ENCODE assay signal across 8 cellular contexts in genomic region chr19:13872695-13873389, GRCh38. TPM values are rescaled to one million over a fixed set of nuclear protein-coding genes. Genes with fewer than 3 reads are reported as not detected.
DNase-seq lines count a peak whose midpoint lies in the region; ATAC-seq, FAIRE-seq and TF ChIP-seq lines count a peak whose summit lies in the region.

No MANE protein-coding gene starts in this region.

- 0% methylated on average over 4 of the region's 45 CpGs for WGBS in A549 (ENCODE audit: missing lambda C conversion rate)
- WGBS in HUES64, result 3% methylated on average over 45 of the region's 45 CpGs
- WGBS in suprapubic skin, result 3% methylated on average over 28 of the region's 45 CpGs

- POLR2A ChIA-PET in A549 (lab: Yijun Ruan, JAX), result interaction anchor here (0.6 kb wide), 1 partner anchor 455 kb away, joined by 3 read pairs; no protein-coding TSS in a partner anchor

- TF ChIP-seq POLR2A in A549 (IDR thresholded peaks at IDR 0.05; ENCODE audit: low read length), result no peak
- no peak for TF ChIP-seq POLR2A in suprapubic skin (IDR thresholded peaks at IDR 0.05)

- H3K4me3 ChIP-seq in A549 (peak overlapping the region; percentile 69), HUES64 (ENCODE audit: low read length) (peak overlapping the region; percentile 34), iPS-20b (ENCODE audit: low read length) (peak overlapping the region; percentile 43; the same call in 1 of the 2 replicates), suprapubic skin (peak overlapping the region; percentile 54)

- H3K9ac ChIP-seq in HUES64 (ENCODE audit: low read depth, low read length), result no peak overlapping the region
- H3K9ac ChIP-seq in iPS-20b (ENCODE audit: low read depth, low read length), result no peak overlapping the region

- FAIRE-seq in A549 (lab: Jason Lieb, UNC) (no peak), HTR-8/SVneo (lab: Jason Lieb, UNC) (no peak)

- DNase-seq in A549 (ENCODE audit: low read depth in 1 of 2, low spot score in 1 of 2), result peak; percentile 47 to 71
- DNase-seq in activated naive CD4-positive, alpha-beta T cell treated with anti-CD3 and anti-CD28 coated beads, Interleukin-2, amount 50 U/mL, for 72 hours (ENCODE audit: low spot score in 2 of 2), result peak in 1 of 2 donors; percentile 40
- no peak for DNase-seq in suprapubic skin (ENCODE audit: low spot score in 2 of 2)
- DNase-seq in DMS79 (lab: John Stamatoyannopoulos, UW), result no peak
- DNase-seq in HTR-8/SVneo (ENCODE audit: insufficient read length, low spot score), result no peak
- no peak for DNase-seq in NCI-H526 (lab: John Stamatoyannopoulos, UW)

- H3K27ac Mint-ChIP-seq in activated naive CD4-positive, alpha-beta T cell treated with anti-CD3 and anti-CD28 coated beads, Interleukin-2, amount 50 U/mL, for 72 hours, result no peak overlapping the region

- H3K4me2 ChIP-seq in A549, result peak overlapping the region; percentile 80

- peak; percentile 87 to 90 for ATAC-seq in A549
- ATAC-seq in activated naive CD4-positive, alpha-beta T cell treated with anti-CD3 and anti-CD28 coated beads, Interleukin-2, amount 50 U/mL, for 72 hours, result peak; percentile 46 to 91

- no peaks in the 10 kb centered on the region for H3K9me3 Mint-ChIP-seq in activated naive CD4-positive, alpha-beta T cell treated with anti-CD3 and anti-CD28 coated beads, Interleukin-2, amount 50 U/mL, for 72 hours

- TF ChIP-seq CTCF in A549 (IDR thresholded peaks at IDR 0.05) (peak; percentile 37; the same call in 2 of the 3 replicates), suprapubic skin (IDR thresholded peaks at IDR 0.05) (peak in 1 of 2 donors; percentile 7)

- TF ChIP-seq RAD21 in A549 (conservative IDR thresholded peaks at IDR 0.05 in 1 of 2, IDR thresholded peaks at IDR 0.05 in 1 of 2), result peak; percentile 24 to 42; a peak in 4 of 5 replicates

- no peaks in the 10 kb centered on the region for H3K36me3 ChIP-seq in HUES64 (ENCODE audit: insufficient read depth, low read length)
- no peaks in the 10 kb centered on the region for H3K36me3 ChIP-seq in iPS-20b (ENCODE audit: insufficient read depth, low read depth, low read length)
- no peaks in the 10 kb centered on the region for H3K36me3 ChIP-seq in suprapubic skin

- H3K9me3 ChIP-seq in A549, result no peaks in the 10 kb centered on the region
- no peaks in the 10 kb centered on the region for H3K9me3 ChIP-seq in HUES64 (ENCODE audit: insufficient read depth, low read depth, low read length)
- H3K9me3 ChIP-seq in iPS-20b (ENCODE audit: insufficient read depth, low read depth, low read length), result no peaks in the 10 kb centered on the region
- no peaks in the 10 kb centered on the region for H3K9me3 ChIP-seq in suprapubic skin

- H3K36me3 Mint-ChIP-seq in activated naive CD4-positive, alpha-beta T cell treated with anti-CD3 and anti-CD28 coated beads, Interleukin-2, amount 50 U/mL, for 72 hours, result no peaks in the 10 kb centered on the region

- CTCF ChIA-PET in A549 (lab: Yijun Ruan, JAX), result interaction anchor here (0.6 to 3.5 kb wide), 8 partner anchors 10 to 475 kb away, joined by 3 to 22 read pairs (median 3); partner anchors contain the start of genes ASF1B and MISP3

- H3K27me3 ChIP-seq in HUES64 (ENCODE audit: insufficient read depth, low read length), result peaks cover 90% of the 10 kb centered on the region
- H3K27me3 ChIP-seq in iPS-20b (ENCODE audit: insufficient read depth, low read length), result peaks cover 95% of the 10 kb centered on the region
- H3K27me3 ChIP-seq in suprapubic skin, result no peaks in the 10 kb centered on the region

- H3K4me1 ChIP-seq in A549 (peaks cover 16% of the 10 kb centered on the region; the same call in 2 of the 3 replicates), HUES64 (ENCODE audit: insufficient read depth, low read length) (0 out of 2 replicates have a peak, but pooled peaks cover 3% of the 10 kb centered on the region), iPS-20b (ENCODE audit: insufficient read depth, low read length) (0 out of 2 replicates have a peak, but pooled peaks cover 3% of the 10 kb centered on the region), suprapubic skin (peaks cover 17% of the 10 kb centered on the region)

- peak overlapping the region; percentile 87 to 99 for H3K27ac ChIP-seq in A549
- no peak overlapping the region for H3K27ac ChIP-seq in HUES64 (ENCODE audit: low read depth, low read length)
- H3K27ac ChIP-seq in iPS-20b (ENCODE audit: low read length), result no peak overlapping the region
- no peak overlapping the region for H3K27ac ChIP-seq in suprapubic skin

- TF ChIP-seq EP300 in A549 (IDR thresholded peaks at IDR 0.05) (no peak), suprapubic skin (IDR thresholded peaks at IDR 0.05) (no peak)

TF ChIP-seq in A549, 52 proteins besides CTCF, POLR2A, EP300 and RAD21:
- TF ChIP-seq RCOR1 (IDR thresholded peaks at IDR 0.05; ENCODE audit: low read depth, low read length) (no peak), SMC3 (IDR thresholded peaks at IDR 0.05) (peak; percentile 8; the same call in 1 of the 3 replicates)
TF ChIP-seq in A549: peak in this region for 1.

RNA-seq across cellular contexts. Expression of gene NANOS3, which starts 4.1 kb away (rescaled TPM):
- polyA plus RNA-seq in A549 (2011; rRNA removed) (0.31 and 0.53 TPM in 2 replicates), A549 (2017; fragmentation: RNase III; extraction: RNeasy Plus Mini Kit Qiagen cat#74134 plus additional on column Dnase treatment) (0.78 to 1.2 TPM (median 1.1 TPM) in 3 replicates)
- 0.79 and 1.8 TPM in 2 replicates for polyA plus RNA-seq in A549 (2012; cell fraction: cytosol; rRNA removed)
- polyA plus RNA-seq in A549 (2012; cell fraction: nucleus; rRNA removed), result 2.4 and 2.7 TPM in 2 replicates
- not detected in 2 replicates for polyA minus RNA-seq in A549 (2011; rRNA and poly(A)+ RNA removed)
- polyA plus RNA-seq in HUES64 (2013, experiment 1 of 2), result not detected
- polyA plus RNA-seq in HUES64 (2013, experiment 2 of 2), result not detected
- total RNA-seq in activated naive CD4-positive, alpha-beta T cell treated with anti-CD3 and anti-CD28 coated beads, Interleukin-2, amount 50 U/mL, for 72 hours, result under 1 TPM; 0.88 to 0.98 TPM
- total RNA-seq in suprapubic skin, result not detected

RNA-seq across cellular contexts. Expression of gene BRME1, which starts 33.1 kb away (rescaled TPM):
- polyA plus RNA-seq in A549 (2011; rRNA removed), result 0.09 and 0.12 TPM in 2 replicates
- 0.21 and 0.31 TPM in 2 replicates for polyA plus RNA-seq in A549 (2012; cell fraction: cytosol; rRNA removed)
- 0.92 and 1.1 TPM in 2 replicates for polyA plus RNA-seq in A549 (2012; cell fraction: nucleus; rRNA removed)
- 1.1 to 2.3 TPM (median 1.2 TPM) in 3 replicates for polyA plus RNA-seq in A549 (2017; fragmentation: RNase III; extraction: RNeasy Plus Mini Kit Qiagen cat#74134 plus additional on column Dnase treatment)
- 0.29 TPM in 2 replicates for polyA minus RNA-seq in A549 (2011; rRNA and poly(A)+ RNA removed)
- 2.2 TPM for polyA plus RNA-seq in HUES64 (2013, experiment 1 of 2)
- 2.5 TPM for polyA plus RNA-seq in HUES64 (2013, experiment 2 of 2)
- total RNA-seq in activated naive CD4-positive, alpha-beta T cell treated with anti-CD3 and anti-CD28 coated beads, Interleukin-2, amount 50 U/mL, for 72 hours, result 10 to 100 TPM in 1 of 2 donors, 1 to 10 TPM in 1; 5.1 to 10.5 TPM
- total RNA-seq in suprapubic skin, result 10 to 100 TPM in 2 of 4 donors, 1 to 10 TPM in 2; 7.6 to 23.0 (median 9.9) TPM

RNA-seq across cellular contexts. Expression of gene CC2D1A, which starts 33.2 kb away (rescaled TPM):
- polyA plus RNA-seq in A549 (2011; rRNA removed) (4.7 and 4.8 TPM in 2 replicates), A549 (2017; fragmentation: RNase III; extraction: RNeasy Plus Mini Kit Qiagen cat#74134 plus additional on column Dnase treatment) (13.9 to 15.3 TPM (median 14.0 TPM) in 3 replicates)
- 10.0 and 12.1 TPM in 2 replicates for polyA plus RNA-seq in A549 (2012; cell fraction: cytosol; rRNA removed)
- polyA plus RNA-seq in A549 (2012; cell fraction: nucleus; rRNA removed), result 28.8 and 38.8 TPM in 2 replicates
- polyA minus RNA-seq in A549 (2011; rRNA and poly(A)+ RNA removed), result 7.6 and 9.0 TPM in 2 replicates
- 16.8 TPM for polyA plus RNA-seq in HUES64 (2013, experiment 1 of 2)
- 16.7 TPM for polyA plus RNA-seq in HUES64 (2013, experiment 2 of 2)
- total RNA-seq in activated naive CD4-positive, alpha-beta T cell treated with anti-CD3 and anti-CD28 coated beads, Interleukin-2, amount 50 U/mL, for 72 hours, result 10 to 100 TPM; 29.4 to 57.9 TPM
- 10 to 100 TPM; 48.0 to 94.9 (median 66.7) TPM for total RNA-seq in suprapubic skin

Comparison
In these comparisons a context has a peak if more than half of its experiments do, and no peak if none do; other contexts are left out.
1. DNase-seq: peak in A549 (2 of 2); none in suprapubic skin (0 of 2), DMS79 (single experiment), HTR-8/SVneo (single experiment) and NCI-H526 (0 of 2).
2. H3K27ac ChIP-seq: peak in A549 (2 of 2); none in HUES64 (single experiment), iPS-20b (single experiment) and suprapubic skin (single experiment).
3. Peak in every context shown above with its lines, with median percentiles within 50 percentile points of each other: H3K4me3 ChIP-seq.